In genomic region chr7:5143106-5143505, GRCh38 we compare ENCODE assay signal across 15 cellular contexts. TPM values are rescaled to one million over a fixed set of nuclear protein-coding genes. Genes with fewer than 3 reads are reported as not detected.
A peak's percentile ranks its signal among the peaks of the same experiment; 100 is the strongest.
DNase-seq lines count a peak whose midpoint lies in the region; ATAC-seq and FAIRE-seq lines count a peak whose summit lies in the region.
"Had no signal": no experiment of that assay in that cellular context is flagged by ENCODE, and none has a peak within 500 bp of the region (broad histone marks: within the 10 kb centered on the region; RNA-seq: fewer than 3 reads in every experiment).

No MANE protein-coding gene starts in this region.

- WGBS in small intestine, 3 donors: 50 to 65% (median 51%) methylated on average over 10 of the region's 10 CpGs

- no peaks in the 10 kb centered on the region for H3K36me3 ChIP-seq in small intestine (ENCODE audit: control insufficient read depth in 2 of 2, insufficient read depth in 2 of 2, low read length in 2 of 2)
- H3K36me3 ChIP-seq: sigmoid colon had no signal

- H3K4me3 ChIP-seq in small intestine (ENCODE audit: low read depth in 1 of 2, low read length in 2 of 2): no peak overlapping the region
- H3K4me3 ChIP-seq: sigmoid colon had no signal

- peak; percentile 23 for DNase-seq in stimulated activated CD4-positive, alpha-beta T cell treated with anti-CD3 and anti-CD28 coated beads, Interleukin-12 subunit alpha, Interleukin-12 subunit beta, amount 100 ng/mL, for 4 hours
- DNase-seq in stimulated activated CD4-positive, alpha-beta T cell treated with anti-CD3 and anti-CD28 coated beads, Interleukin-2, amount 100 ng/mL, for 48 hours: no peak
- DNase-seq in activated CD8-positive, alpha-beta memory T cell treated with anti-CD3 and anti-CD28 coated beads, Interleukin-2, amount 50 U/mL, for 48 hours: peak; percentile 57
- peak; percentile 39 for DNase-seq in effector CD8-positive, alpha-beta T cell (lab: John Stamatoyannopoulos, UW)
- DNase-seq in small intestine: no peak
- DNase-seq in pons (ENCODE audit: low spot score): no peak
- DNase-seq in epidermal melanocyte (ENCODE audit: insufficient read length, low spot score): no peak
- DNase-seq: DMS79, NCI-H446 treated with DMSO at 0.1 percent for 48 hours, sigmoid colon had no signal

- no peaks in the 10 kb centered on the region for H3K27me3 ChIP-seq in small intestine (ENCODE audit: control insufficient read depth in 2 of 2, insufficient read depth in 2 of 2, low read length in 2 of 2)
- H3K27me3 ChIP-seq: sigmoid colon had no signal

- FAIRE-seq in small intestine (lab: Jason Lieb, UNC): no peak
- FAIRE-seq: frontal cortex, H1, islet of Langerhans, TTC549 had no signal

- no peaks in the 10 kb centered on the region for H3K4me1 ChIP-seq in small intestine (ENCODE audit: control insufficient read depth in 2 of 2, insufficient read depth in 1 of 2, low read depth in 1 of 2, low read length in 1 of 2)
- H3K4me1 ChIP-seq: sigmoid colon had no signal

- H3K9me3 ChIP-seq in small intestine (ENCODE audit: control insufficient read depth, low read depth): no peaks in the 10 kb centered on the region
- H3K9me3 ChIP-seq: sigmoid colon had no signal

- H3K27ac ChIP-seq in small intestine (ENCODE audit: low read depth in 1 of 2, low read length in 1 of 2): no peak overlapping the region
- H3K27ac ChIP-seq: sigmoid colon had no signal

- ATAC-seq in HG03565 (IDR thresholded peaks at IDR 0.05; ENCODE audit: unreplicated experiment): no peak

RNA-seq across cellular contexts. Expression of gene WIPI2, which starts 46.9 kb away (rescaled TPM):
- 10 to 100 TPM; 25.0 to 37.6 (median 34.0) TPM for polyA plus RNA-seq in small intestine

Comparison
In these comparisons a context has a peak if more than half of its experiments do, and no peak if none do; other contexts are left out.
1. DNase-seq: peak in stimulated activated CD4-positive, alpha-beta T cell treated with anti-CD3 and anti-CD28 coated beads, Interleukin-12 subunit alpha, Interleukin-12 subunit beta, amount 100 ng/mL, for 4 hours (single experiment), activated CD8-positive, alpha-beta memory T cell treated with anti-CD3 and anti-CD28 coated beads, Interleukin-2, amount 50 U/mL, for 48 hours (single experiment) and effector CD8-positive, alpha-beta T cell (single experiment); none in stimulated activated CD4-positive, alpha-beta T cell treated with anti-CD3 and anti-CD28 coated beads, Interleukin-2, amount 100 ng/mL, for 48 hours (0 of 2), small intestine (single experiment), pons (single experiment) and epidermal melanocyte (single experiment).